Comparison of ENCODE assay signal across 1 cellular context in the genomic region with DNA sequence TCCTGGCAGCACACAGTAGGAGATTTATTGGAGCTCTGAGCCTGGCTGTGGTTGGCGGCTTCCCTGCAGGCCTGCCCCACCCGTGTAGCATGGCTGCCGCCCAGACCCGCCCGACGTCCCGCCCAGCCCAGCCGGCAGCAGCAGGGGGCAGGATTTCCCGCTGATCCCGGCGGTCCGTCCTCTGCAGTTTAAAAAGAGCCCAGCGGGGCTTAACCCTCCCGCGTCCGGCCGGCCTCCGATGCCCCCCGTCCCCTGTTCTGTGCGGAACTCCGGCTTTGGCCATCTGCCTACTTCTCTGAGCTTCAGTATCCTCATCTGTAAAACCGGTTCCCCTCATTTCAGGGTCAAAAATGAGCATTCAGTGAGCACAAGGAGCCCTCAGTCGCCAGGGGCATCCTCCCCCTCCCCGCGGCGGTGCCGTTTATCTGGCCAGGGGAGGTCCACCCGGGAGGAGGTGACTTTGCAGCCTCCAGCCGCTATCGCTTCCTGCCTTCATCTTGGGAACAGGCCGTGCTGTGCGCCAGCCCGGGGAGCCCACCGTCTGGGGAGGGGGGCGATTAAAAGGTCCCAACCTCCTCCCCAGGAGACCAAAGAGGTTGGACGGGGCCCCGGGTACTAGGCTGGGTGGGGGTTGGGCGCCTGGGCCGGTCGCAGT.
TF ChIP-seq lines count a peak whose summit lies in the region.

Gene GAS2L1 (plus strand): TSS at position 476 of the 655 bp plus-strand sequence. CDS start 1,456 bp downstream, outside the sequence.

TF ChIP-seq in K562, 482 proteins besides CTCF, POLR2A, EP300 and RAD21 (continued from another document and continues in another):
- TF ChIP-seq TFAM (CRISPR knock-in tag; conservative IDR thresholded peaks at IDR 0.05): no peak
- no peak for TF ChIP-seq MLX (CRISPR knock-in tag; conservative IDR thresholded peaks at IDR 0.05)
- TF ChIP-seq ZNF282 (CRISPR knock-in tag; IDR thresholded peaks at IDR 0.05): no peak
- TF ChIP-seq KDM5B (IDR thresholded peaks at IDR 0.05; ENCODE audit: insufficient replicate concordance, low read depth, low read length): peak; percentile 53
- no peak for TF ChIP-seq KAT2B (IDR thresholded peaks at IDR 0.05; ENCODE audit: low read depth, low read length)
- TF ChIP-seq HDAC2 (IDR thresholded peaks at IDR 0.05): peak; percentile 87; the same call in 1 of the 2 replicates
- TF ChIP-seq CXXC5 (CRISPR knock-in tag; IDR thresholded peaks at IDR 0.05): peak; percentile 23; the same call in 1 of the 2 replicates
- no peak for TF ChIP-seq ZNF431 (CRISPR knock-in tag; IDR thresholded peaks at IDR 0.05)
- TF ChIP-seq ZNF134 (CRISPR knock-in tag; conservative IDR thresholded peaks at IDR 0.05): no peak
- TF ChIP-seq, protein P1, sequence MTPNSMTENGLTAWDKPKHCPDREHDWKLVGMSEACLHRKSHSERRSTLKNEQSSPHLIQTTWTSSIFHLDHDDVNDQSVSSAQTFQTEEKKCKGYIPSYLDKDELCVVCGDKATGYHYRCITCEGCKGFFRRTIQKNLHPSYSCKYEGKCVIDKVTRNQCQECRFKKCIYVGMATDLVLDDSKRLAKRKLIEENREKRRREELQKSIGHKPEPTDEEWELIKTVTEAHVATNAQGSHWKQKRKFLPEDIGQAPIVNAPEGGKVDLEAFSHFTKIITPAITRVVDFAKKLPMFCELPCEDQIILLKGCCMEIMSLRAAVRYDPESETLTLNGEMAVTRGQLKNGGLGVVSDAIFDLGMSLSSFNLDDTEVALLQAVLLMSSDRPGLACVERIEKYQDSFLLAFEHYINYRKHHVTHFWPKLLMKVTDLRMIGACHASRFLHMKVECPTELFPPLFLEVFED (CRISPR knock-in tag; conservative IDR thresholded peaks at IDR 0.05): no peak
- no peak for TF ChIP-seq GTF2B (IDR thresholded peaks at IDR 0.05; ENCODE audit: extremely low read depth, insufficient read length)
- TF ChIP-seq DLX4 (CRISPR knock-in tag; IDR thresholded peaks at IDR 0.05): no peak
- TF ChIP-seq XRCC5 (IDR thresholded peaks at IDR 0.05; ENCODE audit: low read depth, low read length): no peak
- no peak for TF ChIP-seq CHD2 (IDR thresholded peaks at IDR 0.05; ENCODE audit: low read depth, low read length)
- TF ChIP-seq NR1H2 (CRISPR knock-in tag; IDR thresholded peaks at IDR 0.05): no peak
- TF ChIP-seq YY1 (IDR thresholded peaks at IDR 0.05; ENCODE audit: borderline replicate concordance in 1 of 3, control insufficient read depth in 1 of 3, extremely low read depth in 1 of 3, insufficient read depth in 3 of 3, insufficient read length in 1 of 3, insufficient replicate concordance in 2 of 3, low read depth in 1 of 3, low read length in 2 of 3): peak in 2 of 3 experiments; percentile 70 to 88
- TF ChIP-seq ASH1L (IDR thresholded peaks at IDR 0.05; ENCODE audit: borderline replicate concordance, low read depth, partially characterized antibody): no peak
- TF ChIP-seq, protein P2, sequence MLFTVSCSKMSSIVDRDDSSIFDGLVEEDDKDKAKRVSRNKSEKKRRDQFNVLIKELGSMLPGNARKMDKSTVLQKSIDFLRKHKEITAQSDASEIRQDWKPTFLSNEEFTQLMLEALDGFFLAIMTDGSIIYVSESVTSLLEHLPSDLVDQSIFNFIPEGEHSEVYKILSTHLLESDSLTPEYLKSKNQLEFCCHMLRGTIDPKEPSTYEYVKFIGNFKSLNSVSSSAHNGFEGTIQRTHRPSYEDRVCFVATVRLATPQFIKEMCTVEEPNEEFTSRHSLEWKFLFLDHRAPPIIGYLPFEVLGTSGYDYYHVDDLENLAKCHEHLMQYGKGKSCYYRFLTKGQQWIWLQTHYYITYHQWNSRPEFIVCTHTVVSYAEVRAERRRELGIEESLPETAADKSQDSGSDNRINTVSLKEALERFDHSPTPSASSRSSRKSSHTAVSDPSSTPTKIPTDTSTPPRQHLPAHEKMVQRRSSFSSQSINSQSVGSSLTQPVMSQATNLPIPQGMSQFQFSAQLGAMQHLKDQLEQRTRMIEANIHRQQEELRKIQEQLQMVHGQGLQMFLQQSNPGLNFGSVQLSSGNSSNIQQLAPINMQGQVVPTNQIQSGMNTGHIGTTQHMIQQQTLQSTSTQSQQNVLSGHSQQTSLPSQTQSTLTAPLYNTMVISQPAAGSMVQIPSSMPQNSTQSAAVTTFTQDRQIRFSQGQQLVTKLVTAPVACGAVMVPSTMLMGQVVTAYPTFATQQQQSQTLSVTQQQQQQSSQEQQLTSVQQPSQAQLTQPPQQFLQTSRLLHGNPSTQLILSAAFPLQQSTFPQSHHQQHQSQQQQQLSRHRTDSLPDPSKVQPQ (CRISPR knock-in tag; IDR thresholded peaks at IDR 0.05; ENCODE audit: borderline replicate concordance): no peak
- no peak for TF ChIP-seq RBM14 (IDR thresholded peaks at IDR 0.05; ENCODE audit: borderline replicate concordance, insufficient read depth, low read depth, low read length)
- no peak for TF ChIP-seq CBFA2T2 (conservative IDR thresholded peaks at IDR 0.05)
- no peak for TF ChIP-seq PTBP1 (IDR thresholded peaks at IDR 0.05; ENCODE audit: low read depth, low read length)
- TF ChIP-seq STAT5B (CRISPR knock-in tag; IDR thresholded peaks at IDR 0.05): no peak
- TF ChIP-seq ZNF274 (IDR thresholded peaks at IDR 0.05; ENCODE audit: borderline replicate concordance, low read depth, low read length): no peak
- no peak for TF ChIP-seq ZNF444 (CRISPR knock-in tag; IDR thresholded peaks at IDR 0.05)
- no peak for TF ChIP-seq YBX1 (IDR thresholded peaks at IDR 0.05)
- TF ChIP-seq TBL1XR1 (IDR thresholded peaks at IDR 0.05; ENCODE audit: low read length in 2 of 2): no peak
- TF ChIP-seq, protein P3, sequence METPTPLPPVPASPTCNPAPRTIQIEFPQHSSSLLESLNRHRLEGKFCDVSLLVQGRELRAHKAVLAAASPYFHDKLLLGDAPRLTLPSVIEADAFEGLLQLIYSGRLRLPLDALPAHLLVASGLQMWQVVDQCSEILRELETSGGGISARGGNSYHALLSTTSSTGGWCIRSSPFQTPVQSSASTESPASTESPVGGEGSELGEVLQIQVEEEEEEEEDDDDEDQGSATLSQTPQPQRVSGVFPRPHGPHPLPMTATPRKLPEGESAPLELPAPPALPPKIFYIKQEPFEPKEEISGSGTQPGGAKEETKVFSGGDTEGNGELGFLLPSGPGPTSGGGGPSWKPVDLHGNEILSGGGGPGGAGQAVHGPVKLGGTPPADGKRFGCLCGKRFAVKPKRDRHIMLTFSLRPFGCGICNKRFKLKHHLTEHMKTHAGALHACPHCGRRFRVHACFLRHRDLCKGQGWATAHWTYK (CRISPR knock-in tag; IDR thresholded peaks at IDR 0.05): no peak
- TF ChIP-seq ZNF311 (CRISPR knock-in tag; IDR thresholded peaks at IDR 0.05): no peak
- TF ChIP-seq, protein P4, sequence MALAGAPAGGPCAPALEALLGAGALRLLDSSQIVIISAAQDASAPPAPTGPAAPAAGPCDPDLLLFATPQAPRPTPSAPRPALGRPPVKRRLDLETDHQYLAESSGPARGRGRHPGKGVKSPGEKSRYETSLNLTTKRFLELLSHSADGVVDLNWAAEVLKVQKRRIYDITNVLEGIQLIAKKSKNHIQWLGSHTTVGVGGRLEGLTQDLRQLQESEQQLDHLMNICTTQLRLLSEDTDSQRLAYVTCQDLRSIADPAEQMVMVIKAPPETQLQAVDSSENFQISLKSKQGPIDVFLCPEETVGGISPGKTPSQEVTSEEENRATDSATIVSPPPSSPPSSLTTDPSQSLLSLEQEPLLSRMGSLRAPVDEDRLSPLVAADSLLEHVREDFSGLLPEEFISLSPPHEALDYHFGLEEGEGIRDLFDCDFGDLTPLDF (CRISPR knock-in tag; IDR thresholded peaks at IDR 0.05): no peak
- TF ChIP-seq BRD9 (IDR thresholded peaks at IDR 0.05; ENCODE audit: low read depth, partially characterized antibody): peak; percentile 41
- TF ChIP-seq MXD1 (CRISPR knock-in tag; IDR thresholded peaks at IDR 0.05; ENCODE audit: borderline replicate concordance, poor library complexity, severe bottlenecking): no peak
- TF ChIP-seq MCM5 (IDR thresholded peaks at IDR 0.05; ENCODE audit: low read depth): no peak
- TF ChIP-seq, protein P5, sequence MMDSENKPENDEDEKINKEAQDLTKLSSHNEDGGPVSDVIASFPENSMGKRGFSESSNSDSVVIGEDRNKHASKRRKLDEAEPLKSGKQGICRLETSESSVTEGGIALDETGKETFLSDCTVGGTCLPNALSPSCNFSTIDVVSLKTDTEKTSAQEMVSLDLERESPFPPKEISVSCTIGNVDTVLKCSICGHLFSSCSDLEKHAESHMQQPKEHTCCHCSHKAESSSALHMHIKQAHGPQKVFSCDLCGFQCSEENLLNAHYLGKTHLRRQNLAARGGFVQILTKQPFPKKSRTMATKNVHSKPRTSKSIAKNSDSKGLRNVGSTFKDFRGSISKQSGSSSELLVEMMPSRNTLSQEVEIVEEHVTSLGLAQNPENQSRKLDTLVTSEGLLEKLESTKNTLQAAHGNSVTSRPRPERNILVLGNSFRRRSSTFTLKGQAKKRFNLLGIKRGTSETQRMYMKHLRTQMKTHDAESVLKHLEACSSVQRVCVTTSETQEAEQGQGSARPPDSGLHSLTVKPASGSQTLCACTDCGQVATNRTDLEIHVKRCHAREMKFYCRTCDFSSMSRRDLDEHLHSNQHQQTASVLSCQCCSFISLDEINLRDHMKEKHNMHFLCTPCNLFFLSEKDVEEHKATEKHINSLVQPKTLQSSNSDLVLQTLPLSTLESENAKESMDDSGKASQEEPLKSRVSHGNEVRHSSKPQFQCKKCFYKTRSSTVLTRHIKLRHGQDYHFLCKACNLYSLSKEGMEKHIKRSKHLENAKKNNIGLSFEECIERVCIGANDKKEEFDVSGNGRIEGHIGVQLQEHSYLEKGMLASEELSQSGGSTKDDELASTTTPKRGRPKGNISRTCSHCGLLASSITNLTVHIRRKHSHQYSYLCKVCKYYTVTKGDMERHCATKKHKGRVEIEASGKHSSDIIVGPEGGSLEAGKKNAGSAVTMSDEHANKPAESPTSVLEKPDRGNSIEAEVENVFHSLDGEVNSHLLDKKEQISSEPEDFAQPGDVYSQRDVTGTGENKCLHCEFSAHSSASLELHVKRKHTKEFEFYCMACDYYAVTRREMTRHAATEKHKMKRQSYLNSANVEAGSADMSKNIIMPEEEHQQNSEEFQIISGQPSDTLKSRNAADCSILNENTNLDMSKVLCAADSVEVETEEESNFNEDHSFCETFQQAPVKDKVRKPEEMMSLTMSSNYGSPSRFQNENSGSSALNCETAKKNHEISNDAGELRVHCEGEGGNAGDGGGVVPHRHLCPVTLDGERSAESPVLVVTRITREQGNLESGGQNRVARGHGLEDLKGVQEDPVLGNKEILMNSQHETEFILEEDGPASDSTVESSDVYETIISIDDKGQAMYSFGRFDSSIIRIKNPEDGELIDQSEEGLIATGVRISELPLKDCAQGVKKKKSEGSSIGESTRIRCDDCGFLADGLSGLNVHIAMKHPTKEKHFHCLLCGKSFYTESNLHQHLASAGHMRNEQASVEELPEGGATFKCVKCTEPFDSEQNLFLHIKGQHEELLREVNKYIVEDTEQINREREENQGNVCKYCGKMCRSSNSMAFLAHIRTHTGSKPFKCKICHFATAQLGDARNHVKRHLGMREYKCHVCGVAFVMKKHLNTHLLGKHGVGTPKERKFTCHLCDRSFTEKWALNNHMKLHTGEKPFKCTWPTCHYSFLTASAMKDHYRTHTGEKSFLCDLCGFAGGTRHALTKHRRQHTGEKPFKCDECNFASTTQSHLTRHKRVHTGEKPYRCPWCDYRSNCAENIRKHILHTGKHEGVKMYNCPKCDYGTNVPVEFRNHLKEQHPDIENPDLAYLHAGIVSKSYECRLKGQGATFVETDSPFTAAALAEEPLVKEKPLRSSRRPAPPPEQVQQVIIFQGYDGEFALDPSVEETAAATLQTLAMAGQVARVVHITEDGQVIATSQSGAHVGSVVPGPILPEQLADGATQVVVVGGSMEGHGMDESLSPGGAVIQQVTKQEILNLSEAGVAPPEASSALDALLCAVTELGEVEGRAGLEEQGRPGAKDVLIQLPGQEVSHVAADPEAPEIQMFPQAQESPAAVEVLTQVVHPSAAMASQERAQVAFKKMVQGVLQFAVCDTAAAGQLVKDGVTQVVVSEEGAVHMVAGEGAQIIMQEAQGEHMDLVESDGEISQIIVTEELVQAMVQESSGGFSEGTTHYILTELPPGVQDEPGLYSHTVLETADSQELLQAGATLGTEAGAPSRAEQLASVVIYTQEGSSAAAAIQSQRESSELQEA (IDR thresholded peaks at IDR 0.05; ENCODE audit: low read depth): no peak
- TF ChIP-seq, protein P6, sequence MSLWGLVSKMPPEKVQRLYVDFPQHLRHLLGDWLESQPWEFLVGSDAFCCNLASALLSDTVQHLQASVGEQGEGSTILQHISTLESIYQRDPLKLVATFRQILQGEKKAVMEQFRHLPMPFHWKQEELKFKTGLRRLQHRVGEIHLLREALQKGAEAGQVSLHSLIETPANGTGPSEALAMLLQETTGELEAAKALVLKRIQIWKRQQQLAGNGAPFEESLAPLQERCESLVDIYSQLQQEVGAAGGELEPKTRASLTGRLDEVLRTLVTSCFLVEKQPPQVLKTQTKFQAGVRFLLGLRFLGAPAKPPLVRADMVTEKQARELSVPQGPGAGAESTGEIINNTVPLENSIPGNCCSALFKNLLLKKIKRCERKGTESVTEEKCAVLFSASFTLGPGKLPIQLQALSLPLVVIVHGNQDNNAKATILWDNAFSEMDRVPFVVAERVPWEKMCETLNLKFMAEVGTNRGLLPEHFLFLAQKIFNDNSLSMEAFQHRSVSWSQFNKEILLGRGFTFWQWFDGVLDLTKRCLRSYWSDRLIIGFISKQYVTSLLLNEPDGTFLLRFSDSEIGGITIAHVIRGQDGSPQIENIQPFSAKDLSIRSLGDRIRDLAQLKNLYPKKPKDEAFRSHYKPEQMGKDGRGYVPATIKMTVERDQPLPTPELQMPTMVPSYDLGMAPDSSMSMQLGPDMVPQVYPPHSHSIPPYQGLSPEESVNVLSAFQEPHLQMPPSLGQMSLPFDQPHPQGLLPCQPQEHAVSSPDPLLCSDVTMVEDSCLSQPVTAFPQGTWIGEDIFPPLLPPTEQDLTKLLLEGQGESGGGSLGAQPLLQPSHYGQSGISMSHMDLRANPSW (CRISPR knock-in tag; IDR thresholded peaks at IDR 0.05): no peak
- TF ChIP-seq HOXB6 (CRISPR knock-in tag; IDR thresholded peaks at IDR 0.05; ENCODE audit: borderline replicate concordance): no peak
